ENCODE assay signal across 17 cellular contexts in genomic region chr11:106552694-106553203, GRCh38.
DNase-seq lines count a peak whose midpoint lies in the region; ATAC-seq, FAIRE-seq and TF ChIP-seq lines count a peak whose summit lies in the region.
"Had no signal": no experiment of that assay in that cellular context is flagged by ENCODE, and none has a peak within 500 bp of the region (broad histone marks: within the 10 kb centered on the region; RNA-seq: fewer than 3 reads in every experiment).

No MANE protein-coding gene starts in this region.

- H2BK12ac ChIP-seq in H1 (ENCODE audit: low read depth, low read length), result no peak overlapping the region

- H3K36me3 Mint-ChIP-seq in CD4-positive, alpha-beta T cell (ENCODE audit: low read depth), result no peaks in the 10 kb centered on the region
- H3K36me3 Mint-ChIP-seq: IgD-negative memory B cell had no signal

- no peak overlapping the region for H3K14ac ChIP-seq in H1 (ENCODE audit: insufficient read length)

- FAIRE-seq in HepG2 (lab: Jason Lieb, UNC), result no peak
- FAIRE-seq in H1 (lab: Jason Lieb, UNC), result no peak
- no peak for FAIRE-seq in pancreas (lab: Jason Lieb, UNC)
- FAIRE-seq: GM12891, GM19239 had no signal

- no peaks in the 10 kb centered on the region for H3K79me2 ChIP-seq in HepG2 (ENCODE audit: insufficient read depth, low read length)
- H3K79me2 ChIP-seq in H1 (ENCODE audit: control insufficient read depth in 1 of 2, insufficient read depth in 2 of 2, low read length in 2 of 2), result no peaks in the 10 kb centered on the region
- H3K79me2 ChIP-seq in mesendoderm (ENCODE audit: control insufficient read depth, insufficient read depth, low read length), result no peaks in the 10 kb centered on the region

- peaks cover 9% of the 10 kb centered on the region for H3K9me3 Mint-ChIP-seq in CD4-positive, alpha-beta T cell

- 19% methylated on average over 5 of the region's 6 CpGs for WGBS in HepG2 (ENCODE audit: low lambda C conversion rate)
- WGBS in right lobe of liver (ENCODE audit: insufficient coverage, low coverage, low lambda C conversion rate, missing lambda C conversion rate), result 52% methylated on average over 4 of the region's 6 CpGs
- 83% methylated on average over 6 of the region's 6 CpGs; no CpG with 5 or more reads in 1 of the 2 experiments for WGBS in H1 (ENCODE audit: extremely low coverage in 1 of 2, insufficient coverage in 1 of 2, insufficient read length in 1 of 2, insufficient replicate concordance in 2 of 2, low coverage in 1 of 2, low lambda C conversion rate in 2 of 2, missing lambda C conversion rate in 1 of 2), 2 experiments
- WGBS in mesendoderm (ENCODE audit: extremely low coverage, insufficient coverage, low lambda C conversion rate), result no CpG with 5 or more reads among the region's 6 CpGs
- WGBS in pancreas, 2 donors, result 93 to 98% methylated on average over 6 of the region's 6 CpGs

- no peak overlapping the region for H2AK5ac ChIP-seq in H1 (ENCODE audit: low read depth, low read length)
- no peak overlapping the region for H2AK5ac ChIP-seq in mesendoderm (ENCODE audit: low read length)

- H4K91ac ChIP-seq in H1 (replicated peaks; ENCODE audit: insufficient read length, low read length), result no peak overlapping the region

- H2BK120ac ChIP-seq in H1 (replicated peaks; ENCODE audit: low read depth, low read length) (no peak overlapping the region), mesendoderm (ENCODE audit: low read depth, low read length) (no peak overlapping the region)

- no peak for TF ChIP-seq EP300 in HepG2 (IDR thresholded peaks at IDR 0.05; ENCODE audit: low read depth in 2 of 2, low read length in 2 of 2)
- no peak for TF ChIP-seq EP300 in HepG2 (CRISPR knock-in tag; IDR thresholded peaks at IDR 0.05; ENCODE audit: borderline replicate concordance)
- TF ChIP-seq EP300 in H1 (IDR thresholded peaks at IDR 0.05; ENCODE audit: borderline replicate concordance in 1 of 2, low read depth in 2 of 2, low read length in 2 of 2), result no peak

- H3K9me3 ChIP-seq in HepG2 (ENCODE audit: low read length) (peaks cover 43% of the 10 kb centered on the region), right lobe of liver (no peaks in the 10 kb centered on the region), H1 (ENCODE audit: insufficient read depth in 2 of 2, low read depth in 1 of 2, low read length in 1 of 2) (0 out of 4 replicates have a peak, but pooled peaks cover 0 to 3% of the 10 kb centered on the region in 2 experiments), pancreas (no peaks in the 10 kb centered on the region)
- peaks cover 4% of the 10 kb centered on the region for H3K9me3 ChIP-seq in CD4-positive, alpha-beta T cell (ENCODE audit: control insufficient read depth, low read length)

- H3K27ac Mint-ChIP-seq in CD4-positive, alpha-beta T cell, result no peak overlapping the region
- H3K27ac Mint-ChIP-seq: IgD-negative memory B cell had no signal

- H3K56ac ChIP-seq in H1 (replicated peaks; ENCODE audit: insufficient read length, low read depth, low read length) (no peak overlapping the region), mesendoderm (ENCODE audit: low read length) (no peak overlapping the region)

- H3K18ac ChIP-seq in H1 (ENCODE audit: extremely low read depth, low read length) (no peak overlapping the region), mesendoderm (ENCODE audit: low read length) (no peak overlapping the region)

- no peaks in the 10 kb centered on the region for H3K4me1 Mint-ChIP-seq in CD4-positive, alpha-beta T cell (ENCODE audit: low read depth)
- H3K4me1 Mint-ChIP-seq: IgD-negative memory B cell had no signal

- H4K5ac ChIP-seq in H1 (ENCODE audit: insufficient read length, low read depth, low read length) (no peak overlapping the region), mesendoderm (ENCODE audit: low read length) (no peak overlapping the region)

- H3K27ac ChIP-seq in HepG2 (ENCODE audit: extremely low read length, insufficient read depth, low read length) (no peak overlapping the region), right lobe of liver (no peak overlapping the region), H1 (ENCODE audit: low read depth, low read length) (no peak overlapping the region), mesendoderm (ENCODE audit: low read depth, low read length) (no peak overlapping the region), pancreas (no peak overlapping the region)
- H3K27ac ChIP-seq in CD4-positive, alpha-beta T cell (ENCODE audit: low read depth, low read length), result no peak overlapping the region
- H3K27ac ChIP-seq: 22Rv1; BLaER1 treated with 17β-estradiol and CSF1 and Interleukin-3, amounts not matched to agents 10 nM and 100 nM had no signal

- intact Hi-C loops in HepG2 (cut with micrococcal nuclease; ENCODE audit: unreplicated experiment) (loop anchor here (1.0 kb wide), 1 partner anchor 137 kb away; no protein-coding TSS in a partner anchor), right lobe of liver (cut with DNase I) (no loop called here), pancreas (cut with DNase I) (no loop called here)
- intact Hi-C loops in CD4-positive, alpha-beta T cell (cut with DNase I, micrococcal nuclease), result no loop called here

- H3K27me3 Mint-ChIP-seq in CD4-positive, alpha-beta T cell, result no peaks in the 10 kb centered on the region
- H3K27me3 Mint-ChIP-seq: IgD-negative memory B cell had no signal

- 0 out of 2 replicates have a peak, but pooled peaks cover 7% of the 10 kb centered on the region for H3K4me1 ChIP-seq in HepG2 (ENCODE audit: insufficient read depth, low read length)
- H3K4me1 ChIP-seq in right lobe of liver, result no peaks in the 10 kb centered on the region
- no peaks in the 10 kb centered on the region; a peak in 1 of 7 replicates for H3K4me1 ChIP-seq in H1 (replicated peaks in 1 of 4; ENCODE audit: control insufficient read depth in 3 of 4, insufficient read depth in 4 of 4, low read length in 3 of 4)
- no peaks in the 10 kb centered on the region for H3K4me1 ChIP-seq in mesendoderm (ENCODE audit: control insufficient read depth, low read depth, low read length)
- H3K4me1 ChIP-seq in pancreas, result no peaks in the 10 kb centered on the region
- H3K4me1 ChIP-seq: BLaER1 treated with 17β-estradiol and CSF1 and Interleukin-3, amounts not matched to agents 10 nM and 100 nM had no signal

- no peak overlapping the region for H2BK20ac ChIP-seq in H1 (ENCODE audit: low read length)

- H3K4me3 Mint-ChIP-seq in CD4-positive, alpha-beta T cell, result no peak overlapping the region
- H3K4me3 Mint-ChIP-seq: IgD-negative memory B cell had no signal

- H3K4me3 ChIP-seq in HepG2 (replicated peaks in 1 of 3; ENCODE audit: insufficient read depth in 1 of 3, low read depth in 2 of 3, low read length in 3 of 3) (no peak overlapping the region), right lobe of liver (no peak overlapping the region), H1 (ENCODE audit: extremely low read depth in 1 of 4, insufficient read depth in 2 of 4, low read depth in 3 of 4, low read length in 4 of 4) (no peak overlapping the region), mesendoderm (ENCODE audit: low read length) (no peak overlapping the region), pancreas (no peak overlapping the region)
- H3K4me3 ChIP-seq: BLaER1 treated with 17β-estradiol and CSF1 and Interleukin-3, amounts not matched to agents 10 nM and 100 nM had no signal

- H2BK15ac ChIP-seq in H1 (ENCODE audit: low read length) (0 out of 2 replicates have a peak overlapping the region, but pooled peaks have one; percentile 14), mesendoderm (replicated peaks; ENCODE audit: low read depth) (no peak overlapping the region)

- ATAC-seq in HepG2, result peak; percentile 81
- ATAC-seq in right lobe of liver, result no peak
- ATAC-seq in pancreas, result no peak
- ATAC-seq in CD4-positive, alpha-beta T cell (ENCODE audit: poor library complexity), result no peak
- ATAC-seq: SK-N-SH treated with all-trans-retinoic acid at 6 μM for 48 hours had no signal

- no peak for TF ChIP-seq POLR2A in HepG2 (IDR thresholded peaks at IDR 0.05; ENCODE audit: insufficient read depth in 1 of 2, low read depth in 2 of 2, low read length in 2 of 2)
- TF ChIP-seq POLR2A in right lobe of liver (IDR thresholded peaks at IDR 0.05), result no peak
- TF ChIP-seq POLR2A in H1 (IDR thresholded peaks at IDR 0.05; ENCODE audit: control extremely low read depth in 1 of 2, low read depth in 2 of 2, low read length in 2 of 2), result no peak

- no peaks in the 10 kb centered on the region for H3K27me3 ChIP-seq in HepG2 (ENCODE audit: control insufficient read depth in 1 of 2, insufficient read depth in 2 of 2, low read length in 2 of 2)
- no peaks in the 10 kb centered on the region for H3K27me3 ChIP-seq in right lobe of liver
- no peaks in the 10 kb centered on the region for H3K27me3 ChIP-seq in H1 (replicated peaks in 1 of 4; ENCODE audit: control insufficient read depth in 3 of 4, extremely low read depth in 1 of 4, insufficient read depth in 3 of 4, low read length in 3 of 4)
- H3K27me3 ChIP-seq in mesendoderm (ENCODE audit: insufficient read depth, low read length, poor library complexity), result no peaks in the 10 kb centered on the region
- H3K27me3 ChIP-seq in pancreas, result no peaks in the 10 kb centered on the region
- H3K27me3 ChIP-seq in CD4-positive, alpha-beta T cell (ENCODE audit: control insufficient read depth, insufficient read depth, low read length), result no peaks in the 10 kb centered on the region
- H3K27me3 ChIP-seq: BLaER1 treated with 17β-estradiol and CSF1 and Interleukin-3, amounts not matched to agents 10 nM and 100 nM had no signal

- H4K8ac ChIP-seq in H1 (ENCODE audit: extremely low read depth, insufficient read depth, low read length) (no peak overlapping the region), mesendoderm (ENCODE audit: low read depth, low read length) (no peak overlapping the region)

- BruUV-seq in HepG2 (replicated peaks; lab: Mats Ljungman, UMichigan), result no TSS peak

- TF ChIP-seq CTCF in HepG2 (CRISPR knock-in tag; IDR thresholded peaks at IDR 0.05) (peak; percentile 40), right lobe of liver (IDR thresholded peaks at IDR 0.05) (no peak), H1 (IDR thresholded peaks at IDR 0.05; ENCODE audit: control extremely low read depth in 1 of 3, insufficient read depth in 1 of 3, low read depth in 1 of 3, low read length in 3 of 3) (peak in 2 of 3 experiments; percentile 36 to 60; a peak in 2 of 4 replicates), pancreas (IDR thresholded peaks at IDR 0.05) (no peak)
- no peak for TF ChIP-seq CTCF in CD4-positive, alpha-beta T cell (IDR thresholded peaks at IDR 0.05)

- H3K4ac ChIP-seq in H1 (replicated peaks; ENCODE audit: insufficient read length, low read depth, low read length) (no peak overlapping the region), mesendoderm (ENCODE audit: low read depth, low read length) (no peak overlapping the region)

- H3K23me2 ChIP-seq in H1 (ENCODE audit: low read depth, low read length), result no peaks in the 10 kb centered on the region

- H2AFZ ChIP-seq in HepG2 (ENCODE audit: low read length) (no peak overlapping the region), H1 (ENCODE audit: low read length) (peak overlapping the region; percentile 72)

- H3K79me1 ChIP-seq in H1 (ENCODE audit: low read depth, low read length) (no peaks in the 10 kb centered on the region), mesendoderm (ENCODE audit: low read length) (no peaks in the 10 kb centered on the region)

- CTCF ChIA-PET in HepG2 (lab: Yijun Ruan, JAX; ENCODE audit: low intra/inter-chr PET ratio, low total read pairs), result no interaction called here
- CTCF ChIA-PET in H1 (lab: Charles Lee; ENCODE audit: partially characterized antibody), result interaction anchor here (0.7 to 2.2 kb wide), 16 partner anchors 8 to 467 kb away, joined by 3 to 9 read pairs (median 4); no protein-coding TSS in a partner anchor
- CTCF ChIA-PET in CD4-positive, alpha-beta T cell (lab: Charles Lee), result no interaction called here

- H3K9ac ChIP-seq in HepG2 (ENCODE audit: insufficient read depth, low read depth, low read length) (no peak overlapping the region), H1 (replicated peaks in 1 of 4; ENCODE audit: extremely low read depth in 1 of 4, low read depth in 3 of 4, low read length in 3 of 4) (no peak overlapping the region), mesendoderm (ENCODE audit: low read length) (no peak overlapping the region)
- H3K9ac ChIP-seq: BLaER1 treated with 17β-estradiol and CSF1 and Interleukin-3, amounts not matched to agents 10 nM and 100 nM had no signal

- TF ChIP-seq RAD21 in HepG2 (CRISPR knock-in tag; IDR thresholded peaks at IDR 0.05), result no peak
- peak; percentile 41 to 43; a peak in 3 of 4 replicates for TF ChIP-seq RAD21 in H1 (IDR thresholded peaks at IDR 0.05 in 1 of 2, conservative IDR thresholded peaks at IDR 0.05 in 1 of 2; ENCODE audit: low read depth in 2 of 2, low read length in 2 of 2)

- H3K36me3 ChIP-seq in HepG2 (replicated peaks in 1 of 2; ENCODE audit: control insufficient read depth in 1 of 2, insufficient read depth in 2 of 2, low read length in 2 of 2) (no peaks in the 10 kb centered on the region), right lobe of liver (no peaks in the 10 kb centered on the region), H1 (ENCODE audit: control insufficient read depth in 2 of 4, insufficient read depth in 4 of 4, low read length in 3 of 4) (no peaks in the 10 kb centered on the region), mesendoderm (ENCODE audit: control insufficient read depth, insufficient read depth, low read length) (no peaks in the 10 kb centered on the region), pancreas (no peaks in the 10 kb centered on the region)
- H3K36me3 ChIP-seq: BLaER1 treated with 17β-estradiol and CSF1 and Interleukin-3, amounts not matched to agents 10 nM and 100 nM had no signal

- no peak overlapping the region for H3K23ac ChIP-seq in H1 (ENCODE audit: insufficient read length)
- H3K23ac ChIP-seq in mesendoderm (ENCODE audit: low read length), result no peak overlapping the region

- DNase-seq in HepG2 (ENCODE audit: low spot score) (peak; percentile 2), right lobe of liver (no peak), H1 (ENCODE audit: low read depth in 1 of 2, low spot score in 2 of 2) (no peak), mesendoderm (peak; percentile 42), NCI-H526 treated with DMSO at 0.1 percent for 48 hours (lab: John Stamatoyannopoulos, UW) (no peak), pancreas (no peak), OCI-M2 (lab: John Stamatoyannopoulos, UW; ENCODE audit: unreplicated experiment) (no peak)
- DNase-seq in CD4-positive, alpha-beta T cell, result no peak
- DNase-seq: DMS153, NCI-H1694, Right ventricle myocardium superior had no signal

- in situ Hi-C loops in HepG2 (cut with HindIII; ENCODE audit: extremely low pct_ligation_motif_present, low pct_unique_long_range_greater_than_20kb), result no loop called here

- H4K20me1 ChIP-seq in HepG2 (ENCODE audit: insufficient read depth, low read length) (no peaks in the 10 kb centered on the region), H1 (replicated peaks in 1 of 2; ENCODE audit: control insufficient read depth in 1 of 2, insufficient read depth in 2 of 2, low read length in 2 of 2) (no peaks in the 10 kb centered on the region)
- H4K20me1 ChIP-seq: BLaER1 treated with 17β-estradiol and CSF1 and Interleukin-3, amounts not matched to agents 10 nM and 100 nM had no signal

- H3K4me2 ChIP-seq in HepG2 (ENCODE audit: low read depth, low read length), result 0 out of 2 replicates have a peak overlapping the region, but pooled peaks have one; percentile 4
- H3K4me2 ChIP-seq in H1 (ENCODE audit: insufficient read depth in 1 of 2, low read depth in 2 of 2, low read length in 2 of 2), result no peak overlapping the region
- H3K4me2 ChIP-seq in mesendoderm (ENCODE audit: low read length), result no peak overlapping the region
- H3K4me2 ChIP-seq: BLaER1 treated with 17β-estradiol and CSF1 and Interleukin-3, amounts not matched to agents 10 nM and 100 nM had no signal

- H2BK5ac ChIP-seq in H1 (ENCODE audit: low read depth, low read length), result no peak overlapping the region
- no peak overlapping the region for H2BK5ac ChIP-seq in mesendoderm (ENCODE audit: low read length)

- POLR2A ChIA-PET in HepG2 (lab: Yijun Ruan, JAX), result no interaction called here
- POLR2A ChIA-PET in H1 (lab: Charles Lee; ENCODE audit: partially characterized antibody), result no interaction called here
- POLR2A ChIA-PET in CD4-positive, alpha-beta T cell (lab: Charles Lee), result no interaction called here

Comparison
In these comparisons a context has a peak if more than half of its experiments do, and no peak if none do; other contexts are left out.
1. DNase-seq: peak in HepG2 (single experiment) and mesendoderm (single experiment); none in right lobe of liver (0 of 3), H1 (0 of 2), NCI-H526 treated with DMSO at 0.1 percent for 48 hours (single experiment), pancreas (0 of 6), OCI-M2 (single experiment) and CD4-positive, alpha-beta T cell (0 of 10).
2. CTCF ChIP-seq: peak in HepG2 (single experiment) and H1 (2 of 3); none in right lobe of liver (0 of 4), pancreas (0 of 4) and CD4-positive, alpha-beta T cell (single experiment).
3. Of the 41 proteins assayed by ChIP-seq in both HepG2 and H1: peak only in HepG2: none; only in H1: RAD21; in both: CTCF; in neither: 39.